In genomic region chr2:203650860-203651613, GRCh38 we compare ENCODE assay signal across 1 cellular context.
A peak's percentile ranks its signal among the peaks of the same experiment; 100 is the strongest.
TF ChIP-seq lines count a peak whose summit lies in the region.

No MANE protein-coding gene starts in this region.

TF ChIP-seq in HepG2, 621 proteins besides CTCF, POLR2A, EP300 and RAD21 (continued from another document and continues in another):
- no peak for TF ChIP-seq SATB2 (CRISPR knock-in tag; IDR thresholded peaks at IDR 0.05)
- TF ChIP-seq ZNF768 (CRISPR knock-in tag; IDR thresholded peaks at IDR 0.05), result no peak
- TF ChIP-seq, protein P1, sequence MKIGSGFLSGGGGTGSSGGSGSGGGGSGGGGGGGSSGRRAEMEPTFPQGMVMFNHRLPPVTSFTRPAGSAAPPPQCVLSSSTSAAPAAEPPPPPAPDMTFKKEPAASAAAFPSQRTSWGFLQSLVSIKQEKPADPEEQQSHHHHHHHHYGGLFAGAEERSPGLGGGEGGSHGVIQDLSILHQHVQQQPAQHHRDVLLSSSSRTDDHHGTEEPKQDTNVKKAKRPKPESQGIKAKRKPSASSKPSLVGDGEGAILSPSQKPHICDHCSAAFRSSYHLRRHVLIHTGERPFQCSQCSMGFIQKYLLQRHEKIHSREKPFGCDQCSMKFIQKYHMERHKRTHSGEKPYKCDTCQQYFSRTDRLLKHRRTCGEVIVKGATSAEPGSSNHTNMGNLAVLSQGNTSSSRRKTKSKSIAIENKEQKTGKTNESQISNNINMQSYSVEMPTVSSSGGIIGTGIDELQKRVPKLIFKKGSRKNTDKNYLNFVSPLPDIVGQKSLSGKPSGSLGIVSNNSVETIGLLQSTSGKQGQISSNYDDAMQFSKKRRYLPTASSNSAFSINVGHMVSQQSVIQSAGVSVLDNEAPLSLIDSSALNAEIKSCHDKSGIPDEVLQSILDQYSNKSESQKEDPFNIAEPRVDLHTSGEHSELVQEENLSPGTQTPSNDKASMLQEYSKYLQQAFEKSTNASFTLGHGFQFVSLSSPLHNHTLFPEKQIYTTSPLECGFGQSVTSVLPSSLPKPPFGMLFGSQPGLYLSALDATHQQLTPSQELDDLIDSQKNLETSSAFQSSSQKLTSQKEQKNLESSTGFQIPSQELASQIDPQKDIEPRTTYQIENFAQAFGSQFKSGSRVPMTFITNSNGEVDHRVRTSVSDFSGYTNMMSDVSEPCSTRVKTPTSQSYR (CRISPR knock-in tag; IDR thresholded peaks at IDR 0.05; ENCODE audit: borderline replicate concordance), result peak; percentile 37; the same call in 1 of the 2 replicates
- no peak for TF ChIP-seq DNMT3B (CRISPR knock-in tag; conservative IDR thresholded peaks at IDR 0.05)
- TF ChIP-seq ZNF350 (CRISPR knock-in tag; IDR thresholded peaks at IDR 0.05; ENCODE audit: borderline replicate concordance, low read depth), result peak; percentile 87; the same call in 1 of the 2 replicates
- TF ChIP-seq CENPX (CRISPR knock-in tag; IDR thresholded peaks at IDR 0.05), result no peak
- TF ChIP-seq, protein P2, sequence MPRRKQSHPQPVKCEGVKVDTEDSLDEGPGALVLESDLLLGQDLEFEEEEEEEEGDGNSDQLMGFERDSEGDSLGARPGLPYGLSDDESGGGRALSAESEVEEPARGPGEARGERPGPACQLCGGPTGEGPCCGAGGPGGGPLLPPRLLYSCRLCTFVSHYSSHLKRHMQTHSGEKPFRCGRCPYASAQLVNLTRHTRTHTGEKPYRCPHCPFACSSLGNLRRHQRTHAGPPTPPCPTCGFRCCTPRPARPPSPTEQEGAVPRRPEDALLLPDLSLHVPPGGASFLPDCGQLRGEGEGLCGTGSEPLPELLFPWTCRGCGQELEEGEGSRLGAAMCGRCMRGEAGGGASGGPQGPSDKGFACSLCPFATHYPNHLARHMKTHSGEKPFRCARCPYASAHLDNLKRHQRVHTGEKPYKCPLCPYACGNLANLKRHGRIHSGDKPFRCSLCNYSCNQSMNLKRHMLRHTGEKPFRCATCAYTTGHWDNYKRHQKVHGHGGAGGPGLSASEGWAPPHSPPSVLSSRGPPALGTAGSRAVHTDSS (CRISPR knock-in tag; conservative IDR thresholded peaks at IDR 0.05), result no peak
- TF ChIP-seq ZNF672 (CRISPR knock-in tag; IDR thresholded peaks at IDR 0.05), result no peak
- TF ChIP-seq ZMAT3 (CRISPR knock-in tag; conservative IDR thresholded peaks at IDR 0.05), result no peak
- TF ChIP-seq ZNF510 (CRISPR knock-in tag; IDR thresholded peaks at IDR 0.05; ENCODE audit: low read depth), result 0 out of 2 replicates have a peak, but pooled peaks have one; percentile 19
- peak; percentile 94 for TF ChIP-seq ARID5B (CRISPR knock-in tag; IDR thresholded peaks at IDR 0.05)
- TF ChIP-seq BRCA1 (CRISPR knock-in tag; IDR thresholded peaks at IDR 0.05), result no peak
- TF ChIP-seq ZSCAN21 (CRISPR knock-in tag; IDR thresholded peaks at IDR 0.05; ENCODE audit: borderline replicate concordance), result peak; percentile 65; the same call in 1 of the 2 replicates
- no peak for TF ChIP-seq HOXA7 (CRISPR knock-in tag; IDR thresholded peaks at IDR 0.05)
- TF ChIP-seq TRIM24 (CRISPR knock-in tag; IDR thresholded peaks at IDR 0.05), result no peak
- no peak; the same call in 1 of the 2 replicates for TF ChIP-seq ESRRA (CRISPR knock-in tag; IDR thresholded peaks at IDR 0.05; ENCODE audit: low read depth)
- peak; percentile 61; the same call in 1 of the 2 replicates for TF ChIP-seq GZF1 (CRISPR knock-in tag; IDR thresholded peaks at IDR 0.05)
- no peak for TF ChIP-seq ZNF816 (CRISPR knock-in tag; IDR thresholded peaks at IDR 0.05; ENCODE audit: borderline replicate concordance)
- TF ChIP-seq ZNF639 (CRISPR knock-in tag; conservative IDR thresholded peaks at IDR 0.05), result peak; percentile 13; the same call in 1 of the 2 replicates
- TF ChIP-seq ZNF609 (CRISPR knock-in tag; IDR thresholded peaks at IDR 0.05; ENCODE audit: borderline replicate concordance), result no peak; the same call in 1 of the 2 replicates
- peak; percentile 57 for TF ChIP-seq SKI (IDR thresholded peaks at IDR 0.05; ENCODE audit: partially characterized antibody)
- TF ChIP-seq GATAD2A (CRISPR knock-in tag; IDR thresholded peaks at IDR 0.05), result peak; percentile 87
- TF ChIP-seq, protein P3, sequence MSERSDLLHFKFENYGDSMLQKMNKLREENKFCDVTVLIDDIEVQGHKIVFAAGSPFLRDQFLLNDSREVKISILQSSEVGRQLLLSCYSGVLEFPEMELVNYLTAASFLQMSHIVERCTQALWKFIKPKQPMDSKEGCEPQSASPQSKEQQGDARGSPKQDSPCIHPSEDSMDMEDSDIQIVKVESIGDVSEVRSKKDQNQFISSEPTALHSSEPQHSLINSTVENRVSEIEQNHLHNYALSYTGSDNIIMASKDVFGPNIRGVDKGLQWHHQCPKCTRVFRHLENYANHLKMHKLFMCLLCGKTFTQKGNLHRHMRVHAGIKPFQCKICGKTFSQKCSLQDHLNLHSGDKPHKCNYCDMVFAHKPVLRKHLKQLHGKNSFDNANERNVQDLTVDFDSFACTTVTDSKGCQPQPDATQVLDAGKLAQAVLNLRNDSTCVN (CRISPR knock-in tag; IDR thresholded peaks at IDR 0.05; ENCODE audit: borderline replicate concordance), result no peak
- TF ChIP-seq ZNF468 (CRISPR knock-in tag; IDR thresholded peaks at IDR 0.05), result no peak
- peak; percentile 85 for TF ChIP-seq STAG1 (CRISPR knock-in tag; IDR thresholded peaks at IDR 0.05)
- TF ChIP-seq SMYD3 (CRISPR knock-in tag; IDR thresholded peaks at IDR 0.05), result 0 out of 2 replicates have a peak, but pooled peaks have one; percentile 1
- no peak for TF ChIP-seq ZFYVE20 (CRISPR knock-in tag; IDR thresholded peaks at IDR 0.05; ENCODE audit: borderline replicate concordance, low read depth)
- TF ChIP-seq ATF1 (CRISPR knock-in tag; IDR thresholded peaks at IDR 0.05), result peak; percentile 53; the same call in 1 of the 2 replicates
- TF ChIP-seq RFXANK (CRISPR knock-in tag; IDR thresholded peaks at IDR 0.05), result no peak
- peak; percentile 22; the same call in 1 of the 2 replicates for TF ChIP-seq NCOA1 (CRISPR knock-in tag; IDR thresholded peaks at IDR 0.05)
- no peak for TF ChIP-seq ZNF430 (CRISPR knock-in tag; IDR thresholded peaks at IDR 0.05)
- peak; percentile 41; the same call in 1 of the 2 replicates for TF ChIP-seq ZBTB39 (CRISPR knock-in tag; IDR thresholded peaks at IDR 0.05)
- peak; percentile 53; the same call in 1 of the 2 replicates for TF ChIP-seq PITX1 (CRISPR knock-in tag; IDR thresholded peaks at IDR 0.05)
- TF ChIP-seq, protein P4, sequence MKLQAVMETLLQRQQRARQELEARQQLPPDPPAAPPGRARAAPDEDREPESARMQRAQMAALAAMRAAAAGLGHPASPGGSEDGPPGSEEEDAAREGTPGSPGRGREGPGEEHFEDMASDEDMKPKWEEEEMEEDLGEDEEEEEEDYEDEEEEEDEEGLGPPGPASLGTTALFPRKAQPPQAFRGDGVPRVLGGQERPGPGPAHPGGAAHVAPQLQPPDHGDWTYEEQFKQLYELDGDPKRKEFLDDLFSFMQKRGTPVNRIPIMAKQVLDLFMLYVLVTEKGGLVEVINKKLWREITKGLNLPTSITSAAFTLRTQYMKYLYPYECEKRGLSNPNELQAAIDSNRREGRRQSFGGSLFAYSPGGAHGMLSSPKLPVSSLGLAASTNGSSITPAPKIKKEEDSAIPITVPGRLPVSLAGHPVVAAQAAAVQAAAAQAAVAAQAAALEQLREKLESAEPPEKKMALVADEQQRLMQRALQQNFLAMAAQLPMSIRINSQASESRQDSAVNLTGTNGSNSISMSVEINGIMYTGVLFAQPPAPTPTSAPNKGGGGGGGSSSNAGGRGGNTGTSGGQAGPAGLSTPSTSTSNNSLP (IDR thresholded peaks at IDR 0.05; ENCODE audit: low read depth, low read length), result peak; percentile 13; the same call in 1 of the 2 replicates
- TF ChIP-seq GLI4 (CRISPR knock-in tag; IDR thresholded peaks at IDR 0.05; ENCODE audit: borderline replicate concordance), result no peak
- TF ChIP-seq ZNF101 (CRISPR knock-in tag; IDR thresholded peaks at IDR 0.05; ENCODE audit: borderline replicate concordance, low read depth), result no peak
- TF ChIP-seq TGIF2 (CRISPR knock-in tag; IDR thresholded peaks at IDR 0.05), result 0 out of 2 replicates have a peak, but pooled peaks have one; percentile 8
- no peak for TF ChIP-seq ATF3 (CRISPR knock-in tag; IDR thresholded peaks at IDR 0.05)
- no peak for TF ChIP-seq ZFP37 (CRISPR knock-in tag; IDR thresholded peaks at IDR 0.05; ENCODE audit: borderline replicate concordance)
